In the genomic region with DNA sequence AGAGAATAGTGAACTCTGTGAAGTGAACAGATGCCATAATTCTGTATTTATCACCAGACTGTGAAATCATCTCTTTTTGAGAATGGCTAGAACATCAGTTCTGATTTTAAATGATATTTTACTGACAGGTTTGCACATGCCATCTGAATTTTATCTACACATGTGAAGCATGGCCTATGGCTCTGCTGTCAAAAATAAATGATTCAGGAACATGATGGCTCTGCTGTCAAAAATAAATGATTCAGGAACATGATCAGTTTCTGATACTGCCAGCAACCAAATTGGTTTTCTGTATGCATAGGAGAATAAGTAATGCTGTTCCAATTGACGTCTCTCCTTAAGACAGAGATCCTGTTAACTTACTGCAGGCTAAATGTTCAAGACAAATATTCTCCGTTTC, we compare ENCODE assay signal across 34 cellular contexts.
"Had no signal": no experiment of that assay in that cellular context is flagged by ENCODE, and none has a peak within 500 bp of the region (broad histone marks: within the 10 kb centered on the region; RNA-seq: fewer than 3 reads in every experiment).

No MANE protein-coding gene starts in this region.

- H3K36me3 ChIP-seq: MG63 had no signal

- DNase-seq: Karpas-422, Kasumi-1, KG1, MG63, MV-4-11, NCI-H1048, NCI-H1092, NCI-H1092 treated with DMSO at 0.1 percent for 48 hours, NCI-H1105, NCI-H1105 treated with DMSO at 0.1 percent for 48 hours, NCI-H1417, NCI-H1417 treated with DMSO at 0.1 percent for 48 hours, NCI-H1436, NCI-H1436 treated with DMSO at 0.1 percent for 48 hours, NCI-H146, NCI-H1694, NCI-H1694 treated with DMSO at 0.1 percent for 48 hours, NCI-H187, NCI-H187 treated with DMSO at 0.1 percent for 48 hours, NCI-H1930, NCI-H2029, NCI-H2029 treated with DMSO at 0.1 percent for 48 hours, NCI-H2081, NCI-H2081 treated with DMSO at 0.1 percent for 48 hours, NCI-H2107, NCI-H2171, NCI-H2171 treated with DMSO at 0.1 percent for 48 hours, NCI-H2227 treated with DMSO at 0.1 percent for 48 hours, NCI-H226, NCI-H345, NCI-H446, NCI-H446 treated with DMSO at 0.1 percent for 48 hours, NCI-H510A, NCI-H510A treated with DMSO at 0.1 percent for 48 hours had no signal

- H3K4me3 ChIP-seq: MG63 had no signal

- H3K9me3 ChIP-seq: MG63 had no signal

- H3K27me3 ChIP-seq: MG63 had no signal
